In the genomic region with DNA sequence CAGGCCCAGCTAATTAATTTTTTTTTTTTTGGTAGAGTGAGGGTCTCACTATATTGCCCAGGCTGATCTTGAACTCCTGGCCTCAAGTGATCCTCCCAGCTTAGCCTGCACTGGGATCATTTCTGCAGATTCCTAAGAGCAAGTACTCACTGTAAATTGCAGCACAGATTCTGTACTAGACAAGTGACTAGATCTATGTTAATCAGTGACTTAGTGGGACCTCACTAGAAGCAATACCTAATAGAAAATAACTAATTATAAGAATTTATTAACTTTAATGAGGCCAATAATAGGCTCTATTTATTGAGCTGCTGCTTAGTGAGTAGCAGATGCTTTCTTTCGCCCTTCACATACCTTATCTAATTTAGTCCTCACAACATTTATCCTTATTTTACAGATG, we compare ENCODE assay signal across 24 cellular contexts. TPM values are rescaled to one million over a fixed set of nuclear protein-coding genes. Genes with fewer than 3 reads are reported as not detected.
DNase-seq lines count a peak whose midpoint lies in the region; ATAC-seq and TF ChIP-seq lines count a peak whose summit lies in the region.
"Had no signal": no experiment of that assay in that cellular context is flagged by ENCODE, and none has a peak within 500 bp of the region (broad histone marks: within the 10 kb centered on the region; RNA-seq: fewer than 3 reads in every experiment).

No MANE protein-coding gene starts in this region.

- H3K27ac Mint-ChIP-seq in activated CD8-positive, alpha-beta T cell treated with anti-CD3 and anti-CD28 coated beads for 36 hours = no peak overlapping the region
- H3K27ac Mint-ChIP-seq: activated T-cell treated with anti-CD3 and anti-CD28 coated beads, Interleukin-2, amount 50 U/mL, for 72 hours; CD14-positive monocyte; neural progenitor cell; T-helper 17 cell; type B pancreatic cell had no signal

- CTCF ChIA-PET in activated CD8-positive, alpha-beta T cell treated with anti-CD3 and anti-CD28 coated beads for 36 hours (lab: Charles Lee) = no interaction called here

- no peaks in the 10 kb centered on the region for H3K9me3 Mint-ChIP-seq in activated CD8-positive, alpha-beta T cell treated with anti-CD3 and anti-CD28 coated beads for 36 hours
- H3K9me3 Mint-ChIP-seq: activated T-cell treated with anti-CD3 and anti-CD28 coated beads, Interleukin-2, amount 50 U/mL, for 72 hours; type B pancreatic cell had no signal

- no peaks in the 10 kb centered on the region for H3K27me3 Mint-ChIP-seq in activated CD8-positive, alpha-beta T cell treated with anti-CD3 and anti-CD28 coated beads for 36 hours
- H3K27me3 Mint-ChIP-seq: T-helper 17 cell, type B pancreatic cell had no signal

- H3K36me3 Mint-ChIP-seq in activated CD8-positive, alpha-beta T cell treated with anti-CD3 and anti-CD28 coated beads for 36 hours (ENCODE audit: low read depth) = no peaks in the 10 kb centered on the region
- H3K36me3 Mint-ChIP-seq: CD14-positive monocyte, type B pancreatic cell had no signal

- peak; percentile 44 for ATAC-seq in GM19467 (IDR thresholded peaks at IDR 0.05; ENCODE audit: unreplicated experiment)
- ATAC-seq in HG02973 (IDR thresholded peaks at IDR 0.05; ENCODE audit: unreplicated experiment) = peak; percentile 42
- no peak for ATAC-seq in activated CD8-positive, alpha-beta T cell treated with anti-CD3 and anti-CD28 coated beads for 36 hours
- ATAC-seq: activated T-cell treated with anti-CD3 and anti-CD28 coated beads, Interleukin-2, amount 50 U/mL, for 72 hours; esophagus mucosa; foreskin keratinocyte; heart right ventricle; right lobe of liver; T-helper 17 cell had no signal

- H3K27ac ChIP-seq in substantia nigra (ENCODE audit: low read depth, low read length, poor library complexity, severe bottlenecking) = no peak overlapping the region
- H3K27ac ChIP-seq: breast epithelium, foreskin keratinocyte, heart right ventricle, neural progenitor cell, right lobe of liver had no signal

- no peak overlapping the region for H3K4me3 Mint-ChIP-seq in activated CD8-positive, alpha-beta T cell treated with anti-CD3 and anti-CD28 coated beads for 36 hours
- H3K4me3 Mint-ChIP-seq: activated T-cell treated with anti-CD3 and anti-CD28 coated beads, Interleukin-2, amount 50 U/mL, for 72 hours; CD14-positive monocyte; neural progenitor cell; T-helper 17 cell; type B pancreatic cell had no signal

- peak; percentile 0 for DNase-seq in LoVo (ENCODE audit: low spot score)
- DNase-seq in NCI-H82 (lab: John Stamatoyannopoulos, UW) = no peak
- no peak for DNase-seq in substantia nigra (lab: John Stamatoyannopoulos, UW)
- no peak for DNase-seq in inferior parietal cortex (ENCODE audit: extremely low spot score)
- no peak for DNase-seq in activated CD8-positive, alpha-beta T cell treated with anti-CD3 and anti-CD28 coated beads for 36 hours
- DNase-seq: activated naive CD4-positive, alpha-beta T cell treated with Interleukin-2 at 50 U/mL for 16 hours; activated T-cell treated with anti-CD3 and anti-CD28 coated beads, Interleukin-2, amount 50 U/mL, for 72 hours; foreskin keratinocyte; heart right ventricle; NCI-H1694 treated with DMSO at 0.1 percent for 48 hours; NCI-H2171 treated with DMSO at 0.1 percent for 48 hours; NCI-H526 treated with DMSO at 0.1 percent for 48 hours; posterior cingulate gyrus; right lobe of liver; SK-N-SH; T-helper 17 cell had no signal

- intact Hi-C loops in activated CD8-positive, alpha-beta T cell treated with anti-CD3 and anti-CD28 coated beads for 36 hours (cut with micrococcal nuclease) = no loop called here

- POLR2A ChIA-PET in activated CD8-positive, alpha-beta T cell treated with anti-CD3 and anti-CD28 coated beads for 36 hours (lab: Charles Lee) = no interaction called here

- TF ChIP-seq CTCF in activated CD8-positive, alpha-beta T cell treated with anti-CD3 and anti-CD28 coated beads for 36 hours (IDR thresholded peaks at IDR 0.05) = no peak

- H3K4me1 Mint-ChIP-seq in activated CD8-positive, alpha-beta T cell treated with anti-CD3 and anti-CD28 coated beads for 36 hours (ENCODE audit: low read depth) = peaks cover 10% of the 10 kb centered on the region
- H3K4me1 Mint-ChIP-seq: T-helper 17 cell had no signal

RNA-seq across cellular contexts. Expression of a gene that starts 10.7 kb away (rescaled TPM):
- total RNA-seq in activated CD8-positive, alpha-beta T cell treated with anti-CD3 and anti-CD28 coated beads for 36 hours = not detected
- total RNA-seq: activated T-cell treated with anti-CD3 and anti-CD28 coated beads, Interleukin-2, amount 50 U/mL, for 72 hours; esophagus mucosa; H1; T-helper 17 cell had no signal

RNA-seq across cellular contexts. Expression of a gene that starts 11.8 kb away (rescaled TPM):
- total RNA-seq in activated CD8-positive, alpha-beta T cell treated with anti-CD3 and anti-CD28 coated beads for 36 hours = 1 to 10 TPM; 7.3 to 7.6 TPM
